Comparison of ENCODE assay signal across 25 cellular contexts in the genomic region with DNA sequence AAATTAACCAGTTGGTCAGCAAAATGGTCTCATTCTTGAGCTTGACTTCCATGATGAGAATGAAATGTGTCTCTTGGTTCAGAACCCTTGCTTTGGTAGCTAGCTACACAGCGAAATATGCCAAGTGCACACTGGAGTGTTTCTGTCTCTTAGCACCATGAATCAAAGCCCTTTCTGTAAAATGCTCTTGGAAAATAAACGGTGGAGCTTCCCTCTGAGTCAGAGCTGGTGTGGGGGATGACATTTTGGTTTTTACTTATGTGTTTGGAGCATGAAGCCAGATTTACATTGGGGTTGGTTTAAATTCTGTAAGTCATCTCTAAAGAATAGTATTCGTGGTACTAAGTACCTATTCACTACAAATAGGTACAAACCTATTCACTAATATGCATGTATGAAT.
DNase-seq lines count a peak whose midpoint lies in the region; ATAC-seq and TF ChIP-seq lines count a peak whose summit lies in the region.
"Had no signal": no experiment of that assay in that cellular context is flagged by ENCODE, and none has a peak within 500 bp of the region (broad histone marks: within the 10 kb centered on the region; RNA-seq: fewer than 3 reads in every experiment).

No MANE protein-coding gene starts in this region.

- H3K4me3 ChIP-seq in PC-3 (ENCODE audit: low read length) (no peak overlapping the region), fibroblast of mammary gland (ENCODE audit: control insufficient read depth, low read depth, low read length) (no peak overlapping the region), osteoblast (ENCODE audit: insufficient read depth, low read length) (no peak overlapping the region)
- H3K4me3 ChIP-seq: body of pancreas, HAP-1, ovary had no signal

- ATAC-seq in PC-3 (no peak), Right ventricle myocardium inferior (no peak)
- ATAC-seq: activated CD8-positive, alpha-beta memory T cell treated with anti-CD3 and anti-CD28 coated beads, Interleukin-2, amount 10 ng/mL, durations not matched to agents 7 days and 5 days; body of pancreas; left cardiac atrium; sciatic nerve had no signal

- DNase-seq in Daoy (ENCODE audit: low read depth) (peak; percentile 1), PC-3 (peak; percentile 24), fibroblast of mammary gland (ENCODE audit: low read depth) (peak; percentile 50), osteoblast (ENCODE audit: insufficient read length, low spot score, missing footprints) (no peak), Right ventricle myocardium inferior (ENCODE audit: missing footprints) (no peak), HuH-7.5 (ENCODE audit: low spot score) (no peak), SW 1271 (lab: John Stamatoyannopoulos, UW) (no peak), NCI-H69 (lab: John Stamatoyannopoulos, UW) (no peak)
- DNase-seq: activated CD4-positive, alpha-beta T cell treated with anti-CD3 and anti-CD28 coated beads, Interleukin-2, amount 10 ng/mL, durations not matched to agents 7 days and 5 days; activated CD8-positive, alpha-beta memory T cell treated with anti-CD3 and anti-CD28 coated beads, Interleukin-2, amount 10 ng/mL, durations not matched to agents 7 days and 5 days; activated naive CD8-positive, alpha-beta T cell treated with anti-CD3 and anti-CD28 coated beads for 36 hours; body of pancreas; DMS153; effector CD8-positive, alpha-beta T cell; KBM-7; left cardiac atrium; mesendoderm; naive B cell; NCI-H187 treated with DMSO at 0.1 percent for 48 hours; NCI-H2227 treated with DMSO at 0.1 percent for 48 hours; ovary; SIG-M5; substantia nigra had no signal

- H3K4me1 ChIP-seq in PC-3 (ENCODE audit: insufficient read depth, low read length), result peaks cover 16% of the 10 kb centered on the region
- peaks cover 13% of the 10 kb centered on the region for H3K4me1 ChIP-seq in osteoblast (ENCODE audit: insufficient read depth, low read length)
- H3K4me1 ChIP-seq: body of pancreas had no signal

- intact Hi-C loops in PC-3 (cut with micrococcal nuclease) (no loop called here), Right ventricle myocardium inferior (cut with DNase I) (no loop called here)

- no peak overlapping the region for H2AFZ ChIP-seq in PC-3 (ENCODE audit: low read length)
- peak overlapping the region; percentile 80 for H2AFZ ChIP-seq in osteoblast (ENCODE audit: low read length)

- BruUV-seq in PC-3 (replicated peaks; lab: Mats Ljungman, UMichigan), result no TSS peak

- TF ChIP-seq CTCF in PC-3 (conservative IDR thresholded peaks at IDR 0.05; ENCODE audit: low read depth, low read length), result no peak
- no peak for TF ChIP-seq CTCF in fibroblast of mammary gland (conservative IDR thresholded peaks at IDR 0.05; ENCODE audit: control insufficient read depth, insufficient read depth, low read depth, low read length)
- TF ChIP-seq CTCF in osteoblast (IDR thresholded peaks at IDR 0.05; ENCODE audit: extremely low read depth, low read depth, low read length), result no peak

- H3K79me2 ChIP-seq in PC-3 (ENCODE audit: low read length) (no peaks in the 10 kb centered on the region), osteoblast (ENCODE audit: insufficient read depth, low read length) (no peaks in the 10 kb centered on the region)

- H3F3A ChIP-seq in PC-3 (ENCODE audit: low read length, unreplicated experiment), result peaks cover 6% of the 10 kb centered on the region

- CTCF ChIA-PET in PC-3 (lab: Charles Lee), result no interaction called here

- POLR2A ChIA-PET in PC-3 (lab: Charles Lee; ENCODE audit: unreplicated experiment), result no interaction called here

- H3K36me3 ChIP-seq in PC-3 (ENCODE audit: low read depth, low read length) (no peaks in the 10 kb centered on the region), osteoblast (ENCODE audit: insufficient read depth, low read length) (no peaks in the 10 kb centered on the region)
- H3K36me3 ChIP-seq: HAP-1, ovary had no signal

- no peak overlapping the region for H3K4me2 ChIP-seq in PC-3 (ENCODE audit: low read length)
- H3K4me2 ChIP-seq in osteoblast (ENCODE audit: insufficient read depth, low read length), result peak overlapping the region; percentile 40

- H3K9me3 ChIP-seq in PC-3 (ENCODE audit: low read length) (no peaks in the 10 kb centered on the region), osteoblast (ENCODE audit: low read depth, low read length) (no peaks in the 10 kb centered on the region)
- H3K9me3 ChIP-seq: body of pancreas, HAP-1, ovary had no signal

- no peaks in the 10 kb centered on the region for H3K9me2 ChIP-seq in PC-3 (replicated peaks; ENCODE audit: low read length)

- H4K20me1 ChIP-seq in PC-3 (ENCODE audit: low read length), result no peaks in the 10 kb centered on the region
- no peaks in the 10 kb centered on the region for H4K20me1 ChIP-seq in osteoblast (ENCODE audit: insufficient read depth, low read length)

- H3K9ac ChIP-seq in PC-3 (ENCODE audit: low read length), result no peak overlapping the region

- H3K27me3 ChIP-seq in PC-3 (ENCODE audit: low read length) (no peaks in the 10 kb centered on the region), osteoblast (ENCODE audit: insufficient read depth, low read length) (no peaks in the 10 kb centered on the region)
- H3K27me3 ChIP-seq: body of pancreas, ovary had no signal

- H3K27ac ChIP-seq in PC-3 (ENCODE audit: low read length) (no peak overlapping the region), osteoblast (ENCODE audit: low read depth, low read length) (no peak overlapping the region)
- H3K27ac ChIP-seq: body of pancreas, ovary had no signal

Comparison
In these comparisons a context has a peak if more than half of its experiments do, and no peak if none do; other contexts are left out.
1. DNase-seq: peak in Daoy (single experiment), PC-3 (single experiment) and fibroblast of mammary gland (single experiment); none in osteoblast (single experiment), Right ventricle myocardium inferior (single experiment), HuH-7.5 (single experiment), SW 1271 (0 of 2) and NCI-H69 (single experiment).